Comparison of ENCODE assay signal across 9 cellular contexts in the genomic region with DNA sequence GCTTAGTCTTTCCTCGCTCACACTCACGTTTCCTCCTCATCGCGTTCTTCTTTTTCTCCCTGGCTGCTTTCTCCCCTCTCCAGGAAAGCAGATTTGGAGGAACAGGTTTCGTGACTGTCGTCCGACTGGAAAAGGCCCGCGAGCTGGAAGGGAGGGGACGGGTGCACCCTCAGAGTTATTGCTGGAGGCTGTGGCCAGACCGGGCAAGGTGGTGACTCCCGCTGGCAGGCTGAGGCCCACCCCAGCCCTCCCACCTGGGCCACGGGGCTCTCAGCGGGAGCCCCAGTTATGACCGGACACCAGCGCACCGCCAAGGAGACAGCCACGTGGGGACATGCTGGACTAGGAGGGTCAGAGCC. TPM values are rescaled to one million over a fixed set of nuclear protein-coding genes. Genes with fewer than 3 reads are reported as not detected.
DNase-seq lines count a peak whose midpoint lies in the region; ATAC-seq and TF ChIP-seq lines count a peak whose summit lies in the region.
"Not testable (repeated sequence)": the region's sequence is repeated elsewhere in the genome, so short reads cannot be mapped to it uniquely, and the experiment has no call there.
"Had no signal": no experiment of that assay in that cellular context is flagged by ENCODE, and none has a peak within 500 bp of the region (broad histone marks: within the 10 kb centered on the region; RNA-seq: fewer than 3 reads in every experiment).

No MANE protein-coding gene starts in this region.

- POLR2A ChIA-PET in BJ (lab: Charles Lee) = not testable (repeated sequence)

- not testable (repeated sequence) for DNase-seq in BJ (ENCODE audit: low read depth); WERI-Rb-1; astrocyte of the cerebellum (ENCODE audit: low read depth); epithelial cell of proximal tubule (ENCODE audit: low read depth); stimulated activated naive B cell treated with anti-CD40 and anti-IgM and Interleukin-4, amounts not matched to agents 10 μg/mL and 1 μg/mL and 100 μg/mL, for 72 hours

- H3K4me1 Mint-ChIP-seq in stimulated activated naive B cell treated with anti-CD40 and anti-IgM and Interleukin-4, amounts not matched to agents 10 μg/mL and 1 μg/mL and 100 μg/mL, for 72 hours = peaks cover 13 to 21% of the 10 kb centered on the region in 2 donors

- H3K4me1 ChIP-seq in iPS-20b (ENCODE audit: insufficient read depth, low read length) = not testable (repeated sequence)

- H3K36me3 Mint-ChIP-seq in stimulated activated naive B cell treated with anti-CD40 and anti-IgM and Interleukin-4, amounts not matched to agents 10 μg/mL and 1 μg/mL and 100 μg/mL, for 72 hours = not testable (repeated sequence)

- H3K27me3 ChIP-seq in BJ (ENCODE audit: control insufficient read depth, insufficient read depth, low read length) (peaks cover 20% of the 10 kb centered on the region), WERI-Rb-1 (ENCODE audit: insufficient read depth, low read depth, severe bottlenecking) (peaks cover 16% of the 10 kb centered on the region), iPS-20b (ENCODE audit: insufficient read depth, low read length) (peaks cover 51% of the 10 kb centered on the region), neural cell (ENCODE audit: insufficient read depth, low read depth, low read length) (peaks cover 29% of the 10 kb centered on the region)

- not testable (repeated sequence) for TF ChIP-seq RAD21 in neural cell (conservative IDR thresholded peaks at IDR 0.05)

- H3F3A ChIP-seq in neural cell (ENCODE audit: insufficient read depth, low read length, poor library complexity, severe bottlenecking) = not testable (repeated sequence)

- ATAC-seq in HG02759 (IDR thresholded peaks at IDR 0.05; ENCODE audit: unreplicated experiment) = peak; percentile 3
- ATAC-seq in stimulated activated naive B cell treated with anti-CD40 and anti-IgM and Interleukin-4, amounts not matched to agents 10 μg/mL and 1 μg/mL and 100 μg/mL, for 72 hours (replicated peaks) = peak; percentile 16 to 26

- not testable (repeated sequence) for H3K27ac Mint-ChIP-seq in stimulated activated naive B cell treated with anti-CD40 and anti-IgM and Interleukin-4, amounts not matched to agents 10 μg/mL and 1 μg/mL and 100 μg/mL, for 72 hours

- H3K9ac ChIP-seq in iPS-20b (ENCODE audit: low read depth, low read length); neural cell (ENCODE audit: low read length): not testable (repeated sequence)

- peaks cover 69 to 81% of the 10 kb centered on the region in 2 donors for H3K27me3 Mint-ChIP-seq in stimulated activated naive B cell treated with anti-CD40 and anti-IgM and Interleukin-4, amounts not matched to agents 10 μg/mL and 1 μg/mL and 100 μg/mL, for 72 hours

- not testable (repeated sequence) for H3K27ac ChIP-seq in WERI-Rb-1; iPS-20b (ENCODE audit: low read length); neural cell (ENCODE audit: low read length)

- H3K36me3 ChIP-seq in BJ (ENCODE audit: control insufficient read depth, insufficient read depth, low read length); WERI-Rb-1; iPS-20b (ENCODE audit: insufficient read depth, low read depth, low read length); neural cell (ENCODE audit: insufficient read depth, low read length): not testable (repeated sequence)

- not testable (repeated sequence) for TF ChIP-seq EP300 in neural cell (conservative IDR thresholded peaks at IDR 0.05; ENCODE audit: poor library complexity, severe bottlenecking)

- not testable (repeated sequence) for H2AFZ ChIP-seq in neural cell (ENCODE audit: low read depth, low read length)

- H3K4me2 ChIP-seq in neural cell (ENCODE audit: low read length) = not testable (repeated sequence)

- H4K20me1 ChIP-seq in neural cell (ENCODE audit: insufficient read depth) = not testable (repeated sequence)

- peak overlapping the region; percentile 68 to 79 for H3K4me3 Mint-ChIP-seq in stimulated activated naive B cell treated with anti-CD40 and anti-IgM and Interleukin-4, amounts not matched to agents 10 μg/mL and 1 μg/mL and 100 μg/mL, for 72 hours

- not testable (repeated sequence) for H3K79me2 ChIP-seq in neural cell (replicated peaks; ENCODE audit: insufficient read depth, low read length)

- TF ChIP-seq CTCF in BJ (IDR thresholded peaks at IDR 0.05; ENCODE audit: insufficient read depth, low read depth, low read length); WERI-Rb-1 (IDR thresholded peaks at IDR 0.05; ENCODE audit: low read depth, low read length); astrocyte of the cerebellum (IDR thresholded peaks at IDR 0.05; ENCODE audit: low read depth, low read length, missing control alignments); epithelial cell of proximal tubule (conservative IDR thresholded peaks at IDR 0.05; ENCODE audit: low read depth, low read length); neural cell (IDR thresholded peaks at IDR 0.05; ENCODE audit: poor library complexity, severe bottlenecking): not testable (repeated sequence)

- H3K9me3 Mint-ChIP-seq in stimulated activated naive B cell treated with anti-CD40 and anti-IgM and Interleukin-4, amounts not matched to agents 10 μg/mL and 1 μg/mL and 100 μg/mL, for 72 hours = not testable (repeated sequence)

- CTCF ChIA-PET in BJ (lab: Yijun Ruan, JAX) = interaction anchor here (0.5 to 11.5 kb wide), 2 partner anchors 203 to 588 kb away, joined by 3 to 284 read pairs; no protein-coding TSS in a partner anchor

- H3K9me3 ChIP-seq in WERI-Rb-1 (ENCODE audit: severe bottlenecking); iPS-20b (ENCODE audit: insufficient read depth, low read depth, low read length); neural cell (ENCODE audit: low read length): not testable (repeated sequence)

- in situ Hi-C loops in astrocyte of the cerebellum (cut with HindIII; ENCODE audit: low sequenced_read_pairs) = loop anchor here (5.0 kb wide), 1 partner anchor 57 kb away; no protein-coding TSS in a partner anchor

- not testable (repeated sequence) for H3K9me2 ChIP-seq in neural cell (ENCODE audit: insufficient read depth, low read length)

- H3K4me3 ChIP-seq in BJ (ENCODE audit: low read depth, low read length) (peak overlapping the region; percentile 31; the same call in 1 of the 2 replicates), WERI-Rb-1 (ENCODE audit: low read depth, low read length) (peak overlapping the region; percentile 61), astrocyte of the cerebellum (ENCODE audit: low read depth, low read length) (peak overlapping the region; percentile 53), epithelial cell of proximal tubule (ENCODE audit: low read depth, low read length) (peak overlapping the region; percentile 61), iPS-20b (ENCODE audit: low read length) (peak overlapping the region; percentile 70; the same call in 1 of the 2 replicates), neural cell (ENCODE audit: low read length) (peak overlapping the region; percentile 61)

RNA-seq across cellular contexts. Expression of gene LAMP3, which starts 17.0 kb away (rescaled TPM):
- polyA plus RNA-seq in BJ (2011; rRNA removed) (0.16 and 0.54 TPM in 2 replicates), neural cell (0.08 TPM in 1 of 2 replicates, not detected in the other)
- polyA minus RNA-seq in BJ (2011; rRNA and poly(A)+ RNA removed) = 0.43 and 0.62 TPM in 2 replicates
- total RNA-seq in epithelial cell of proximal tubule = 0.92 and 0.94 TPM in 2 replicates
- polyA minus RNA-seq in neural cell = 0.46 TPM in 1 of 2 replicates, not detected in the other
- total RNA-seq: Right ventricle myocardium inferior had no signal
